In genomic region chr6:85451586-85452306, GRCh38 we compare ENCODE assay signal across 10 cellular contexts. TPM values are rescaled to one million over a fixed set of nuclear protein-coding genes. Genes with fewer than 3 reads are reported as not detected.
DNase-seq lines count a peak whose midpoint lies in the region; ATAC-seq and TF ChIP-seq lines count a peak whose summit lies in the region.
"Had no signal": no experiment of that assay in that cellular context is flagged by ENCODE, and none has a peak within 500 bp of the region (broad histone marks: within the 10 kb centered on the region; RNA-seq: fewer than 3 reads in every experiment).

No MANE protein-coding gene starts in this region.

- H3K27me3 ChIP-seq in esophagus squamous epithelium, result peaks cover 0 to 33% (median 0%) of the 10 kb centered on the region in 4 donors
- no peaks in the 10 kb centered on the region for H3K27me3 ChIP-seq in skeletal muscle satellite cell (ENCODE audit: control insufficient read depth, insufficient read depth, low read length)

- H3K27ac ChIP-seq in SK-N-MC (peak overlapping the region; percentile 39; the same call in 1 of the 2 replicates), esophagus squamous epithelium (peak overlapping the region in 3 of 4 donors; percentile 9 to 48 (median 35))

- H3K36me3 ChIP-seq in SK-N-MC (ENCODE audit: insufficient read depth, low read length) (no peaks in the 10 kb centered on the region), esophagus squamous epithelium (no peaks in the 10 kb centered on the region), skeletal muscle satellite cell (ENCODE audit: insufficient read depth, low read length) (peaks cover 70% of the 10 kb centered on the region)
- H3K36me3 ChIP-seq: left lung had no signal

- H3K4me3 ChIP-seq in SK-N-MC (peak overlapping the region; percentile 3; the same call in 1 of the 2 replicates), esophagus squamous epithelium (peak overlapping the region in 1 of 4 donors; percentile 87), skeletal muscle satellite cell (ENCODE audit: low read length) (peak overlapping the region; percentile 97)

- H3K9me3 ChIP-seq in SK-N-MC (ENCODE audit: low read depth, low read length), result no peaks in the 10 kb centered on the region
- H3K9me3 ChIP-seq in esophagus squamous epithelium, result no peaks in the 10 kb centered on the region
- H3K9me3 ChIP-seq in skeletal muscle satellite cell (replicated peaks; ENCODE audit: low read length), result no peaks in the 10 kb centered on the region
- H3K9me3 ChIP-seq: left lung had no signal

- intact Hi-C loops in esophagus squamous epithelium (cut with DNase I), result no loop called here

- no peak overlapping the region for H3K9ac ChIP-seq in SK-N-MC (ENCODE audit: insufficient read length)
- peak overlapping the region; percentile 99 for H3K9ac ChIP-seq in skeletal muscle satellite cell (ENCODE audit: low read depth, low read length)

- WGBS in esophagus squamous epithelium, 2 donors, result 37 to 45% methylated on average over 4 of the region's 4 CpGs

- TF ChIP-seq CTCF in esophagus squamous epithelium (IDR thresholded peaks at IDR 0.05), result no peak

- TF ChIP-seq POLR2A in esophagus squamous epithelium (IDR thresholded peaks at IDR 0.05), result no peak

- DNase-seq in EH (ENCODE audit: low read depth) (peak; percentile 36), SK-N-MC (ENCODE audit: low read depth, low spot score) (no peak), esophagus squamous epithelium (lab: John Stamatoyannopoulos, UW) (no peak), DMS114 treated with DMSO at 0.1 percent for 48 hours (lab: John Stamatoyannopoulos, UW; ENCODE audit: unreplicated experiment) (no peak)
- DNase-seq: central memory CD4-positive, alpha-beta T cell; left lung had no signal

- peak overlapping the region; percentile 80 for H3K4me2 ChIP-seq in skeletal muscle satellite cell (ENCODE audit: low read length)

- peaks cover 13 to 55% (median 27%) of the 10 kb centered on the region in 3 donors for H3K4me1 ChIP-seq in esophagus squamous epithelium
- H3K4me1 ChIP-seq in skeletal muscle satellite cell (ENCODE audit: control insufficient read depth, insufficient read depth, low read length), result peaks cover 52% of the 10 kb centered on the region

- ATAC-seq in HG02623 (IDR thresholded peaks at IDR 0.05; ENCODE audit: unreplicated experiment) (no peak), HG03571 (IDR thresholded peaks at IDR 0.05; ENCODE audit: unreplicated experiment) (no peak), HG03108 (IDR thresholded peaks at IDR 0.05; ENCODE audit: unreplicated experiment) (no peak)
- ATAC-seq: left lung had no signal

RNA-seq across cellular contexts. Expression of gene NT5E, which starts 1.9 kb away (rescaled TPM):
- 1 to 10 TPM in 3 of 4 donors, under 1 TPM in 1; 0.68 to 6.7 (median 3.2) TPM for total RNA-seq in esophagus squamous epithelium
- 342 and 377 TPM in 2 replicates for total RNA-seq in skeletal muscle satellite cell (2012; rRNA removed)
